In genomic region chr11:84721561-84721961, GRCh38 we compare ENCODE assay signal across 14 cellular contexts.
DNase-seq lines count a peak whose midpoint lies in the region; ATAC-seq and TF ChIP-seq lines count a peak whose summit lies in the region.
"Had no signal": no experiment of that assay in that cellular context is flagged by ENCODE, and none has a peak within 500 bp of the region (broad histone marks: within the 10 kb centered on the region; RNA-seq: fewer than 3 reads in every experiment).

No MANE protein-coding gene starts in this region.

- H3K36me3 Mint-ChIP-seq in activated CD4-positive, alpha-beta T cell treated with anti-CD3 and anti-CD28 coated beads, Interleukin-2, amount 10 ng/mL, durations not matched to agents 7 days and 5 days (ENCODE audit: low read depth), result no peaks in the 10 kb centered on the region
- H3K36me3 Mint-ChIP-seq in T-cell, result no peaks in the 10 kb centered on the region
- no peaks in the 10 kb centered on the region for H3K36me3 Mint-ChIP-seq in stimulated activated naive B cell treated with anti-CD40 and anti-IgM and Interleukin-4, amounts not matched to agents 10 μg/mL and 1 μg/mL and 100 μg/mL, for 72 hours
- H3K36me3 Mint-ChIP-seq: activated naive CD8-positive, alpha-beta T cell treated with anti-CD3 and anti-CD28 coated beads, Interleukin-2, amount 10 ng/mL, durations not matched to agents 7 days and 5 days had no signal

- H3K79me2 ChIP-seq in Karpas-422 (ENCODE audit: low read length), result no peaks in the 10 kb centered on the region

- H3K9me3 ChIP-seq in iPS-20b (ENCODE audit: insufficient read depth, low read depth, low read length) (no peaks in the 10 kb centered on the region), Karpas-422 (ENCODE audit: low read length) (no peaks in the 10 kb centered on the region), stomach (no peaks in the 10 kb centered on the region)
- H3K9me3 ChIP-seq: HAP-1, prostate gland, suprapubic skin had no signal

- POLR2A ChIA-PET in activated CD4-positive, alpha-beta T cell treated with anti-CD3 and anti-CD28 coated beads, Interleukin-2, amount 10 ng/mL, durations not matched to agents 7 days and 5 days (lab: Charles Lee), result no interaction called here
- POLR2A ChIA-PET in T-cell (lab: Charles Lee), result no interaction called here

- no peak for TF ChIP-seq POLR2A in stomach (IDR thresholded peaks at IDR 0.05)

- no peak for TF ChIP-seq CTCF in stomach (IDR thresholded peaks at IDR 0.05)

- H3K9ac ChIP-seq in iPS-20b (ENCODE audit: low read depth, low read length), result peak overlapping the region; percentile 58; the same call in 1 of the 2 replicates
- H3K9ac ChIP-seq in Karpas-422 (ENCODE audit: low read length), result no peak overlapping the region

- H3K36me3 ChIP-seq in iPS-20b (ENCODE audit: insufficient read depth, low read depth, low read length) (no peaks in the 10 kb centered on the region), Karpas-422 (ENCODE audit: insufficient read depth, low read length) (no peaks in the 10 kb centered on the region), stomach (no peaks in the 10 kb centered on the region)
- H3K36me3 ChIP-seq: HAP-1, prostate gland, suprapubic skin had no signal

- H3K9me3 Mint-ChIP-seq in activated CD4-positive, alpha-beta T cell treated with anti-CD3 and anti-CD28 coated beads, Interleukin-2, amount 10 ng/mL, durations not matched to agents 7 days and 5 days, result no peaks in the 10 kb centered on the region
- peaks cover 0 to 17% (median 5%) of the 10 kb centered on the region in 3 donors for H3K9me3 Mint-ChIP-seq in T-cell
- H3K9me3 Mint-ChIP-seq in stimulated activated naive B cell treated with anti-CD40 and anti-IgM and Interleukin-4, amounts not matched to agents 10 μg/mL and 1 μg/mL and 100 μg/mL, for 72 hours, result peaks cover 0 to 3% of the 10 kb centered on the region in 2 donors
- H3K9me3 Mint-ChIP-seq: activated naive CD8-positive, alpha-beta T cell treated with anti-CD3 and anti-CD28 coated beads, Interleukin-2, amount 10 ng/mL, durations not matched to agents 7 days and 5 days had no signal

- ATAC-seq in T-cell (replicated peaks in 1 of 4), result peak; percentile 50 to 84 (median 60)
- ATAC-seq in stimulated activated naive B cell treated with anti-CD40 and anti-IgM and Interleukin-4, amounts not matched to agents 10 μg/mL and 1 μg/mL and 100 μg/mL, for 72 hours (replicated peaks), result peak; percentile 21 to 22

- H2AFZ ChIP-seq in Karpas-422 (ENCODE audit: low read length), result no peak overlapping the region

- CTCF ChIA-PET in activated CD4-positive, alpha-beta T cell treated with anti-CD3 and anti-CD28 coated beads, Interleukin-2, amount 10 ng/mL, durations not matched to agents 7 days and 5 days (lab: Charles Lee), result no interaction called here
- CTCF ChIA-PET in T-cell (lab: Charles Lee), result no interaction called here

- no peak for DNase-seq in activated CD4-positive, alpha-beta T cell treated with anti-CD3 and anti-CD28 coated beads, Interleukin-2, amount 10 ng/mL, durations not matched to agents 7 days and 5 days
- DNase-seq in activated CD4-positive, alpha-beta T cell treated with anti-CD3 and anti-CD28 coated beads for 4 hours, result no peak
- DNase-seq in T-cell (peak in 11 of 34 experiments; percentile 4 to 55 (median 25)), Karpas-422 (no peak), OCI-M1 (lab: John Stamatoyannopoulos, UW) (no peak), stomach (no peak)
- no peak for DNase-seq in stimulated activated naive B cell treated with anti-CD40 and anti-IgM and Interleukin-4, amounts not matched to agents 10 μg/mL and 1 μg/mL and 100 μg/mL, for 72 hours
- DNase-seq: central memory CD4-positive, alpha-beta T cell; NCI-H1436 treated with DMSO at 0.1 percent for 48 hours had no signal

- H3K27ac ChIP-seq in iPS-20b (ENCODE audit: low read length), result no peak overlapping the region
- no peak overlapping the region for H3K27ac ChIP-seq in Karpas-422 (ENCODE audit: low read length)
- no peak overlapping the region for H3K27ac ChIP-seq in stomach
- H3K27ac ChIP-seq: prostate gland, suprapubic skin had no signal

- no peaks in the 10 kb centered on the region for H4K20me1 ChIP-seq in Karpas-422 (ENCODE audit: insufficient read depth, low read depth, low read length)

- intact Hi-C loops in stomach (cut with DNase I; ENCODE audit: low total_unique reads), result no loop called here

- H3K9me2 ChIP-seq in Karpas-422 (replicated peaks; ENCODE audit: insufficient read depth, low read length), result no peaks in the 10 kb centered on the region

- no peak for TF ChIP-seq EP300 in stomach (IDR thresholded peaks at IDR 0.05)

- H3K4me3 ChIP-seq in iPS-20b (ENCODE audit: low read length), result peak overlapping the region; percentile 81
- no peak overlapping the region for H3K4me3 ChIP-seq in Karpas-422 (ENCODE audit: low read length)
- H3K4me3 ChIP-seq in stomach, result peak overlapping the region in 1 of 4 donors; percentile 48

- H3K4me2 ChIP-seq in Karpas-422 (ENCODE audit: low read depth, low read length, poor library complexity, severe bottlenecking), result no peak overlapping the region

- no peak overlapping the region for H3K27ac Mint-ChIP-seq in activated CD4-positive, alpha-beta T cell treated with anti-CD3 and anti-CD28 coated beads, Interleukin-2, amount 10 ng/mL, durations not matched to agents 7 days and 5 days
- H3K27ac Mint-ChIP-seq in T-cell, result peak overlapping the region in 1 of 2 donors; percentile 45
- H3K27ac Mint-ChIP-seq in stimulated activated naive B cell treated with anti-CD40 and anti-IgM and Interleukin-4, amounts not matched to agents 10 μg/mL and 1 μg/mL and 100 μg/mL, for 72 hours, result no peak overlapping the region
- H3K27ac Mint-ChIP-seq: activated naive CD8-positive, alpha-beta T cell treated with anti-CD3 and anti-CD28 coated beads, Interleukin-2, amount 10 ng/mL, durations not matched to agents 7 days and 5 days had no signal

- 15 to 36% (median 19%) methylated on average over 1 of the region's 1 CpG for WGBS in stomach, 5 donors

- H3K4me1 Mint-ChIP-seq in activated CD4-positive, alpha-beta T cell treated with anti-CD3 and anti-CD28 coated beads, Interleukin-2, amount 10 ng/mL, durations not matched to agents 7 days and 5 days, result peaks cover 13% of the 10 kb centered on the region
- H3K4me1 Mint-ChIP-seq in T-cell, result peaks cover 5 to 15% (median 6%) of the 10 kb centered on the region in 3 donors
- peaks cover 5 to 8% of the 10 kb centered on the region in 2 donors for H3K4me1 Mint-ChIP-seq in stimulated activated naive B cell treated with anti-CD40 and anti-IgM and Interleukin-4, amounts not matched to agents 10 μg/mL and 1 μg/mL and 100 μg/mL, for 72 hours
- H3K4me1 Mint-ChIP-seq: activated naive CD8-positive, alpha-beta T cell treated with anti-CD3 and anti-CD28 coated beads, Interleukin-2, amount 10 ng/mL, durations not matched to agents 7 days and 5 days had no signal

- peaks cover 8% of the 10 kb centered on the region for H3K27me3 Mint-ChIP-seq in activated CD4-positive, alpha-beta T cell treated with anti-CD3 and anti-CD28 coated beads, Interleukin-2, amount 10 ng/mL, durations not matched to agents 7 days and 5 days
- peaks cover 3 to 10% of the 10 kb centered on the region in 2 donors for H3K27me3 Mint-ChIP-seq in T-cell
- peaks cover 20 to 41% of the 10 kb centered on the region in 2 donors for H3K27me3 Mint-ChIP-seq in stimulated activated naive B cell treated with anti-CD40 and anti-IgM and Interleukin-4, amounts not matched to agents 10 μg/mL and 1 μg/mL and 100 μg/mL, for 72 hours

- peak overlapping the region; percentile 70 for H3K4me3 Mint-ChIP-seq in activated CD4-positive, alpha-beta T cell treated with anti-CD3 and anti-CD28 coated beads, Interleukin-2, amount 10 ng/mL, durations not matched to agents 7 days and 5 days
- peak overlapping the region; percentile 51 to 74 (median 52) for H3K4me3 Mint-ChIP-seq in T-cell
- no peak overlapping the region for H3K4me3 Mint-ChIP-seq in stimulated activated naive B cell treated with anti-CD40 and anti-IgM and Interleukin-4, amounts not matched to agents 10 μg/mL and 1 μg/mL and 100 μg/mL, for 72 hours

- peaks cover 33% of the 10 kb centered on the region for H3K27me3 ChIP-seq in iPS-20b (ENCODE audit: insufficient read depth, low read length)
- H3K27me3 ChIP-seq in Karpas-422 (ENCODE audit: low read length), result no peaks in the 10 kb centered on the region
- H3K27me3 ChIP-seq in stomach, result peaks cover 0 to 15% (median 11%) of the 10 kb centered on the region in 3 donors

- H3K4me1 ChIP-seq in iPS-20b (ENCODE audit: insufficient read depth, low read length) (peaks cover 24% of the 10 kb centered on the region), Karpas-422 (ENCODE audit: low read length) (no peaks in the 10 kb centered on the region), stomach (peaks cover 0 to 23% (median 11%) of the 10 kb centered on the region in 4 donors)
- H3K4me1 ChIP-seq: prostate gland had no signal

Comparison
In these comparisons a context has a peak if more than half of its experiments do, and no peak if none do; other contexts are left out.
1. H3K4me3 Mint-ChIP-seq: peak in activated CD4-positive, alpha-beta T cell treated with anti-CD3 and anti-CD28 coated beads, Interleukin-2, amount 10 ng/mL, durations not matched to agents 7 days and 5 days (single experiment) and T-cell (3 of 3); none in stimulated activated naive B cell treated with anti-CD40 and anti-IgM and Interleukin-4, amounts not matched to agents 10 μg/mL and 1 μg/mL and 100 μg/mL, for 72 hours (0 of 2).